Comparison of ENCODE assay signal across 1 cellular context in the genomic region with DNA sequence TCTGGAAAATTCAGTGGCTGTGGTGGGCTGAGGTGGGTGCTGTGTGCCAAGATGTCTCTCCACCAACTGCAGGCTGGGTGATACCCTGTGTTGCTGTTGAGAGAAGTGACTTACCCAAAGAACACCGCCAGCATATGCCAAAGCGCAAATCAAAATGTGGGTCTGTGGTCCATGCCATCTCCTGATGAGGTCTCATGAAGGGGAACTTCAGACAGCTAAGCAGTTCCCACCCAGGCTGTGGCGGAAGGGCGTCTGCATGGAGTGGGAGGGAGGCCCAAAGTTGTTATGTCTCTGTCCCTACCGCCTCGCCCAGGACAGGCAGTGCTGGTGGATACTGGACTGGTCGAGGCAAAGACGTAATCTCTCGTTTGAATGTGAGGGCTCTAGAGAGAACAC.
TF ChIP-seq lines count a peak whose summit lies in the region.

No MANE protein-coding gene starts in this region.

TF ChIP-seq in GM23338, 12 proteins besides CTCF, POLR2A, EP300 and RAD21 (continued from another document):
- TF ChIP-seq, protein P1, sequence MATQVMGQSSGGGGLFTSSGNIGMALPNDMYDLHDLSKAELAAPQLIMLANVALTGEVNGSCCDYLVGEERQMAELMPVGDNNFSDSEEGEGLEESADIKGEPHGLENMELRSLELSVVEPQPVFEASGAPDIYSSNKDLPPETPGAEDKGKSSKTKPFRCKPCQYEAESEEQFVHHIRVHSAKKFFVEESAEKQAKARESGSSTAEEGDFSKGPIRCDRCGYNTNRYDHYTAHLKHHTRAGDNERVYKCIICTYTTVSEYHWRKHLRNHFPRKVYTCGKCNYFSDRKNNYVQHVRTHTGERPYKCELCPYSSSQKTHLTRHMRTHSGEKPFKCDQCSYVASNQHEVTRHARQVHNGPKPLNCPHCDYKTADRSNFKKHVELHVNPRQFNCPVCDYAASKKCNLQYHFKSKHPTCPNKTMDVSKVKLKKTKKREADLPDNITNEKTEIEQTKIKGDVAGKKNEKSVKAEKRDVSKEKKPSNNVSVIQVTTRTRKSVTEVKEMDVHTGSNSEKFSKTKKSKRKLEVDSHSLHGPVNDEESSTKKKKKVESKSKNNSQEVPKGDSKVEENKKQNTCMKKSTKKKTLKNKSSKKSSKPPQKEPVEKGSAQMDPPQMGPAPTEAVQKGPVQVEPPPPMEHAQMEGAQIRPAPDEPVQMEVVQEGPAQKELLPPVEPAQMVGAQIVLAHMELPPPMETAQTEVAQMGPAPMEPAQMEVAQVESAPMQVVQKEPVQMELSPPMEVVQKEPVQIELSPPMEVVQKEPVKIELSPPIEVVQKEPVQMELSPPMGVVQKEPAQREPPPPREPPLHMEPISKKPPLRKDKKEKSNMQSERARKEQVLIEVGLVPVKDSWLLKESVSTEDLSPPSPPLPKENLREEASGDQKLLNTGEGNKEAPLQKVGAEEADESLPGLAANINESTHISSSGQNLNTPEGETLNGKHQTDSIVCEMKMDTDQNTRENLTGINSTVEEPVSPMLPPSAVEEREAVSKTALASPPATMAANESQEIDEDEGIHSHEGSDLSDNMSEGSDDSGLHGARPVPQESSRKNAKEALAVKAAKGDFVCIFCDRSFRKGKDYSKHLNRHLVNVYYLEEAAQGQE (IDR thresholded peaks at IDR 0.05; ENCODE audit: unreplicated experiment) = no peak
- TF ChIP-seq CREB1 (CRISPR knock-in tag; IDR thresholded peaks at IDR 0.05; ENCODE audit: low read depth) = no peak
- no peak for TF ChIP-seq EZH2 (IDR thresholded peaks at IDR 0.05; ENCODE audit: low read depth, unreplicated experiment)
- no peak for TF ChIP-seq ZNF462 (CRISPR knock-in tag; IDR thresholded peaks at IDR 0.05)
- TF ChIP-seq POLR2AphosphoS5 (IDR thresholded peaks at IDR 0.05; ENCODE audit: low read depth) = no peak
- no peak for TF ChIP-seq EZH2phosphoT487 (IDR thresholded peaks at IDR 0.05; ENCODE audit: unreplicated experiment)
- no peak for TF ChIP-seq JUNB (IDR thresholded peaks at IDR 0.05; ENCODE audit: unreplicated experiment)
- TF ChIP-seq STAT1 (IDR thresholded peaks at IDR 0.05; ENCODE audit: unreplicated experiment) = no peak
